Comparison of ENCODE assay signal across 21 cellular contexts in the genomic region with DNA sequence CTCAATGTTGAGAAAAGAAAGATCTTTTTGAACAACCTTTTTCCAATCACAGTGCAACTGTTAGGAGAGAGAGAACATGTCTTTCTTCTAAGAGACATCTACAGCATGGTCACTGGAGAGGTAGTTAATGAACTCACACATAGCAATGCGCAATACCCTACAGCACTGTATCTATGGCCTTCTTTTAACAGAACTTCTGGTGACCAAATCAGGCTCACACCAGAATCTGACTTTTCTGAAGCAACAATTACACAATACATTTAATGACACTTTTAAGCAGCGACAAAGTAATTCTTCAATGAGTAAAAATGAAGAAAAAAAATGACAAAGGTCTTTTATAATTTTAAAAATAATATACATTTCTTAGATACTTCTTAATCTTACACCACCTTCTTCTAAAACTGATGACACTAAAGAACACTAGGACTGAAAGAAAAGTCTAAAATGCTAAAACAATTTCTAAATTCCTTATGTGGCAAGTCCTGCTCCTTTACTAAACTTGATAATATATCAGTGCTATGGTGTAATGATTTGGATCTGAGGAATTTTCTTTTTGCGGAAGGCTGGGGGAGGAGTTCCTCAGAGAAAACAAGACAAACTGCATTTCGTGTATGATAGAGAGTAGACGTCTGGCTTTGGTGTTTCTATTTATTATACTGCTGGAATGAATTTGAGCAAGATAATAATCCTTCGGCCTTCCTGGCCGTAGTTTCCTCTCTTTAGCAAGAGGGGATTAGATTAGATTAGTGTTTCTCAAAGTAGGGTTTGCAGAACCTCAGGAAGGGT.
DNase-seq lines count a peak whose midpoint lies in the region; FAIRE-seq and TF ChIP-seq lines count a peak whose summit lies in the region.
"Had no signal": no experiment of that assay in that cellular context is flagged by ENCODE, and none has a peak within 500 bp of the region (broad histone marks: within the 10 kb centered on the region; RNA-seq: fewer than 3 reads in every experiment).

No MANE protein-coding gene starts in this region.

- H3K9me3 Mint-ChIP-seq in endothelial cell (ENCODE audit: unreplicated experiment) = no peaks in the 10 kb centered on the region
- H3K9me3 Mint-ChIP-seq: activated T-cell treated with anti-CD3 and anti-CD28 coated beads, Interleukin-2, amount 50 U/mL, for 4 hours had no signal

- no peak overlapping the region for H3K27ac Mint-ChIP-seq in endothelial cell (ENCODE audit: unreplicated experiment)
- H3K27ac Mint-ChIP-seq: activated CD8-positive, alpha-beta T cell treated with anti-CD3 and anti-CD28 coated beads, Interleukin-2, amount 10 ng/mL, durations not matched to agents 7 days and 5 days had no signal

- no peaks in the 10 kb centered on the region for H3K36me3 Mint-ChIP-seq in endothelial cell (ENCODE audit: low read depth, unreplicated experiment)

- DNase-seq in NB4 (ENCODE audit: low read depth) (peak; percentile 78), bronchial epithelial cell (ENCODE audit: low read depth) (peak; percentile 7), iris pigment epithelial cell (ENCODE audit: low read depth) (peak; percentile 82), vagina (ENCODE audit: extremely low spot score in 2 of 2) (no peak), endothelial cell (ENCODE audit: low spot score) (no peak), NCI-H1092 (lab: John Stamatoyannopoulos, UW) (no peak)
- DNase-seq in stimulated activated CD4-positive, alpha-beta T cell treated with anti-CD3 and anti-CD28 coated beads, Interleukin-2, amount 100 ng/mL, for 24 hours = no peak
- DNase-seq: activated CD8-positive, alpha-beta T cell treated with anti-CD3 and anti-CD28 coated beads, Interleukin-2, amount 10 ng/mL, durations not matched to agents 7 days and 5 days; activated naive CD4-positive, alpha-beta T cell treated with anti-CD3 and anti-CD28 coated beads, Interleukin-2, amount 50 U/mL, for 16 hours; activated T-cell treated with anti-CD3 and anti-CD28 coated beads, Interleukin-2, amount 50 U/mL, for 4 hours; cortex of kidney; HCEC 1CT; Kasumi-1; NCI-H1417; NCI-H2107; NCI-H526; OCI-M1; retina; T-helper 9 cell had no signal

- TF ChIP-seq POLR2A in NB4 (IDR thresholded peaks at IDR 0.05; ENCODE audit: extremely low read depth, insufficient read length) (no peak), vagina (IDR thresholded peaks at IDR 0.05) (no peak)

- TF ChIP-seq CTCF in NB4 (IDR thresholded peaks at IDR 0.05; ENCODE audit: low read depth, low read length) = no peak
- no peak for TF ChIP-seq CTCF in bronchial epithelial cell (IDR thresholded peaks at IDR 0.05; ENCODE audit: insufficient read depth, low read length, severe bottlenecking)
- TF ChIP-seq CTCF in vagina (IDR thresholded peaks at IDR 0.05) = no peak
- no peak for TF ChIP-seq CTCF in endothelial cell (IDR thresholded peaks at IDR 0.05; ENCODE audit: unreplicated experiment)

- H3K4me3 ChIP-seq in NB4 (ENCODE audit: low read depth, low read length) (no peak overlapping the region), bronchial epithelial cell (ENCODE audit: low read depth, low read length) (no peak overlapping the region), vagina (no peak overlapping the region)
- H3K4me3 ChIP-seq: BLaER1 had no signal

- peak overlapping the region; percentile 72 for H3K27ac ChIP-seq in vagina
- H3K27ac ChIP-seq: BLaER1 had no signal

- H3K36me3 ChIP-seq in bronchial epithelial cell (ENCODE audit: control insufficient read depth, insufficient read depth, low read length) (no peaks in the 10 kb centered on the region), vagina (no peaks in the 10 kb centered on the region)
- H3K36me3 ChIP-seq: BLaER1 had no signal

- peaks cover 19% of the 10 kb centered on the region for H3K4me1 ChIP-seq in vagina

- H3K27me3 Mint-ChIP-seq in endothelial cell (ENCODE audit: unreplicated experiment) = peaks cover 2% of the 10 kb centered on the region

- H3K27me3 ChIP-seq in bronchial epithelial cell (ENCODE audit: control insufficient read depth, insufficient read depth, low read length) (no peaks in the 10 kb centered on the region), vagina (no peaks in the 10 kb centered on the region)
- H3K27me3 ChIP-seq: BLaER1 had no signal

- H3K9me3 ChIP-seq in vagina = no peaks in the 10 kb centered on the region
- H3K9me3 ChIP-seq: BLaER1 had no signal

- H3K4me3 Mint-ChIP-seq in endothelial cell (ENCODE audit: unreplicated experiment) = no peak overlapping the region
- H3K4me3 Mint-ChIP-seq: activated CD8-positive, alpha-beta T cell treated with anti-CD3 and anti-CD28 coated beads, Interleukin-2, amount 10 ng/mL, durations not matched to agents 7 days and 5 days; activated T-cell treated with anti-CD3 and anti-CD28 coated beads, Interleukin-2, amount 50 U/mL, for 4 hours had no signal

- H3K4me1 Mint-ChIP-seq in endothelial cell (ENCODE audit: unreplicated experiment) = peaks cover 15% of the 10 kb centered on the region

- FAIRE-seq in bronchial epithelial cell (lab: Jason Lieb, UNC) = no peak
- FAIRE-seq: G401.6 had no signal

- intact Hi-C loops in vagina (cut with DNase I) = loop anchor here (10.0 kb wide), 1 partner anchor 61 kb away; no protein-coding TSS in a partner anchor

Comparison
In these comparisons a context has a peak if more than half of its experiments do, and no peak if none do; other contexts are left out.
1. DNase-seq: peak in NB4 (single experiment), bronchial epithelial cell (single experiment) and iris pigment epithelial cell (single experiment); none in vagina (0 of 2), stimulated activated CD4-positive, alpha-beta T cell treated with anti-CD3 and anti-CD28 coated beads, Interleukin-2, amount 100 ng/mL, for 24 hours (0 of 2), endothelial cell (single experiment) and NCI-H1092 (single experiment).